In the genomic region with DNA sequence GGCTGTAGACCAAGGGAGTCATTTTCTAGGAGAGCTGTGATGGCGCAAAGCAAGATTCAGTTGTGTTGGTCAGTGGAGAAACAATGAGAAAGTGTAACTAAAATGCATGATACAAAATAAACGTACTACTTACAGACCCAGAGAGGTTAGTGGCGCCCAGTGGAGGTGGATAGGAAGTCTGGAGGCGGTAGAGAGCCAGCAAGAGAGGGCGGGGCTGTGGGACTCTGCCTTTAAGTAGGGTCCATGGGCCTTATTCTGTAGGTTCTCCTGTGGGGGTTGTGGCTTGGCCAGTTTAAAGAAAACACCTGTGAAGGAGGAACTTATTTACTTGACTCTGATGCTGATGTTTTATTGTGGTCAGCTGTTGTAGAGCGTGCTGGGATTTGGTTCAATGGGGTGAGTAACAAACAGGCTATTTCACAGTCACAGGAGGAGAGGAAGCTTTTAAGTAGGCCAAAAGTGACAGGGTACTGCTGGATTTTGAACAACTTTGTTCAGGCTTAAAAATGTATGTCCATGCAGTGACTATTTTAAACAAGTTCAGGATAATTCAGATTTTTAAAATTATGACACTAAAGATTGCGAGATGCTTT, we compare ENCODE assay signal across 19 cellular contexts.
"Had no signal": no experiment of that assay in that cellular context is flagged by ENCODE, and none has a peak within 500 bp of the region (broad histone marks: within the 10 kb centered on the region; RNA-seq: fewer than 3 reads in every experiment).

No MANE protein-coding gene starts in this region.

- ATAC-seq: activated T-cell treated with anti-CD3 and anti-CD28 coated beads, Interleukin-2, amount 50 U/mL, for 72 hours; esophagus mucosa; heart left ventricle had no signal

- H3K27ac ChIP-seq: cardiac muscle cell, heart left ventricle, testis had no signal

- H3K4me1 ChIP-seq: heart left ventricle, testis had no signal

- H3K4me3 ChIP-seq: cardiac muscle cell, heart left ventricle, lung, testis had no signal

- DNase-seq: activated CD4-positive, alpha-beta memory T cell treated with anti-CD3 and anti-CD28 coated beads for 36 hours; activated CD4-positive, alpha-beta T cell treated with anti-CD3 and anti-CD28 coated beads for 48 hours; activated CD4-positive, CD25-positive, alpha-beta regulatory T cell; activated effector memory CD4-positive, alpha-beta T cell treated with Interleukin-2 at 50 U/mL for 16 hours; activated naive CD4-positive, alpha-beta T cell treated with anti-CD3 and anti-CD28 coated beads, Interleukin-2, amount 10 ng/mL, durations not matched to agents 7 days and 5 days; activated T-cell treated with anti-CD3 and anti-CD28 coated beads, Interleukin-2, amount 50 U/mL, for 72 hours; amygdala; dermis blood vessel endothelial cell; effector CD8-positive, alpha-beta T cell; heart left ventricle; kidney; naive B cell; retina; stimulated activated CD4-positive, alpha-beta T cell treated with anti-CD3 and anti-CD28 coated beads, Interleukin-4, amount 100 ng/mL, for 1 hour; stimulated activated naive CD4-positive, alpha-beta T cell; testis had no signal

- FAIRE-seq: kidney had no signal

- H3K36me3 ChIP-seq: cardiac muscle cell, heart left ventricle had no signal

- H3K27me3 ChIP-seq: cardiac muscle cell, heart left ventricle, testis had no signal

- H3K9me3 ChIP-seq: testis had no signal
